ENCODE assay signal across 22 cellular contexts in genomic region chr21:38314534-38314933, GRCh38. TPM values are rescaled to one million over a fixed set of nuclear protein-coding genes. Genes with fewer than 3 reads are reported as not detected.
DNase-seq lines count a peak whose midpoint lies in the region; ATAC-seq and TF ChIP-seq lines count a peak whose summit lies in the region.
"Had no signal": no experiment of that assay in that cellular context is flagged by ENCODE, and none has a peak within 500 bp of the region (broad histone marks: within the 10 kb centered on the region; RNA-seq: fewer than 3 reads in every experiment).

No MANE protein-coding gene starts in this region.

- CTCF ChIA-PET in HEK293 (lab: Yijun Ruan, JAX), result interaction anchor here (0.6 kb wide), 1 partner anchor 600 kb away, joined by 3 read pairs; no protein-coding TSS in a partner anchor
- CTCF ChIA-PET in GM10248 (lab: Yijun Ruan, JAX), result interaction anchor here (0.8 kb wide), 1 partner anchor 38 kb away, joined by 3 read pairs; no protein-coding TSS in a partner anchor
- CTCF ChIA-PET in HEK293T (lab: Yijun Ruan, JAX), result no interaction called here

- TF ChIP-seq CTCF in HEK293 (tag by site-specific recombination; IDR thresholded peaks at IDR 0.05), result no peak
- TF ChIP-seq CTCF in left lung (IDR thresholded peaks at IDR 0.05), result no peak
- no peak for TF ChIP-seq CTCF in nephron progenitor cell (IDR thresholded peaks at IDR 0.05)
- TF ChIP-seq CTCF in GM10248 (IDR thresholded peaks at IDR 0.05; ENCODE audit: control extremely low read depth, extremely low read depth, low read depth, missing control alignments), result no peak

- no peaks in the 10 kb centered on the region for H3K36me3 Mint-ChIP-seq in nephron progenitor cell (ENCODE audit: low read depth)

- POLR2A ChIA-PET in HEK293 (lab: Yijun Ruan, JAX), result no interaction called here
- POLR2A ChIA-PET in GM10248 (lab: Yijun Ruan, JAX), result no interaction called here
- POLR2A ChIA-PET in HEK293T (lab: Yijun Ruan, JAX), result no interaction called here

- no peaks in the 10 kb centered on the region for H3K27me3 ChIP-seq in left lung
- H3K27me3 ChIP-seq: MG63 had no signal

- H3K27ac ChIP-seq in HEK293 (ENCODE audit: extremely low read depth, low read depth, low read length), result no peak overlapping the region
- peak overlapping the region in 1 of 2 donors; percentile 49 for H3K27ac ChIP-seq in left lung

- DNase-seq in A172 (ENCODE audit: low spot score) (peak; percentile 48), left lung (peak in 1 of 2 donors; percentile 71), nephron progenitor cell (no peak), GM10248 (ENCODE audit: extremely low spot score) (no peak), left colon (no peak), HEK293T (ENCODE audit: extremely low spot score) (no peak), NCI-H128 (lab: John Stamatoyannopoulos, UW; ENCODE audit: unreplicated experiment) (no peak)
- DNase-seq: CD4-positive, alpha-beta T cell; COR-L47; DMS79; HCEC 1CT; Karpas-422; MG63; NCI-H1048; NCI-H1436; NCI-H1930; SIG-M5; SK-N-SH had no signal

- H3K9me3 Mint-ChIP-seq in nephron progenitor cell, result peaks cover 14% of the 10 kb centered on the region
- H3K9me3 Mint-ChIP-seq: CD4-positive, alpha-beta T cell; GM23338 had no signal

- H3K36me3 ChIP-seq in HEK293 (ENCODE audit: control insufficient read depth in 2 of 2, insufficient read depth in 1 of 2, low read length in 2 of 2), result no peaks in the 10 kb centered on the region
- no peaks in the 10 kb centered on the region for H3K36me3 ChIP-seq in left lung
- H3K36me3 ChIP-seq: MG63 had no signal

- peaks cover 3% of the 10 kb centered on the region for H3K27me3 Mint-ChIP-seq in nephron progenitor cell (ENCODE audit: low read depth, poor library complexity)
- H3K27me3 Mint-ChIP-seq: B cell; CD4-positive, alpha-beta T cell had no signal

- intact Hi-C loops in left lung (cut with DNase I) (no loop called here), left colon (cut with DNase I, micrococcal nuclease) (no loop called here)

- H3K9me3 ChIP-seq in HEK293 (ENCODE audit: control insufficient read depth, insufficient read depth, low read depth, low read length) (no peaks in the 10 kb centered on the region), left lung (no peaks in the 10 kb centered on the region)
- H3K9me3 ChIP-seq: MG63, SK-N-SH had no signal

- peaks cover 4% of the 10 kb centered on the region; the same call in 1 of the 2 replicates for H3K4me1 ChIP-seq in HEK293 (ENCODE audit: control insufficient read depth, insufficient read depth, low read length)
- H3K4me1 ChIP-seq in left lung, result peaks cover 15 to 44% of the 10 kb centered on the region in 2 donors

- H3K4me3 Mint-ChIP-seq in nephron progenitor cell, result peak overlapping the region; percentile 32
- H3K4me3 Mint-ChIP-seq: B cell; CD4-positive, alpha-beta T cell; GM23338 had no signal

- peaks cover 67% of the 10 kb centered on the region for H3K4me1 Mint-ChIP-seq in nephron progenitor cell
- H3K4me1 Mint-ChIP-seq: B cell had no signal

- H3K4me3 ChIP-seq in HEK293 (ENCODE audit: low read depth, low read length) (no peak overlapping the region), left lung (no peak overlapping the region)
- H3K4me3 ChIP-seq: GM23338, MG63 had no signal

- ATAC-seq in left lung (peak; percentile 72), left colon (no peak)
- ATAC-seq: GM23338 had no signal

- peak overlapping the region; percentile 72 for H3K27ac Mint-ChIP-seq in nephron progenitor cell
- H3K27ac Mint-ChIP-seq: B cell; CD4-positive, alpha-beta T cell; GM23338 had no signal

TF ChIP-seq in HEK293, 187 proteins besides CTCF, POLR2A, EP300 and RAD21:
- no peak for TF ChIP-seq ZNF112 (tag by site-specific recombination; IDR thresholded peaks at IDR 0.05)
- TF ChIP-seq ZIC2 (tag by site-specific recombination; IDR thresholded peaks at IDR 0.05), result peak; percentile 95
- no peak for TF ChIP-seq ZFP69B (tag by site-specific recombination; IDR thresholded peaks at IDR 0.05)
- TF ChIP-seq KLF1 (tag by site-specific recombination; IDR thresholded peaks at IDR 0.05), result 0 out of 2 replicates have a peak, but pooled peaks have one; percentile 13
- TF ChIP-seq ZFHX2 (tag by site-specific recombination; conservative IDR thresholded peaks at IDR 0.05), result peak; percentile 27; the same call in 1 of the 2 replicates
- no peak for TF ChIP-seq ZNF335 (tag by site-specific recombination; conservative IDR thresholded peaks at IDR 0.05)

TF ChIP-seq in HEK293T, 16 proteins besides CTCF, POLR2A, EP300 and RAD21:
- TF ChIP-seq ZNF384 (IDR thresholded peaks at IDR 0.05) (no peak), L3MBTL2 (conservative IDR thresholded peaks at IDR 0.05) (no peak), LEF1 (IDR thresholded peaks at IDR 0.05; ENCODE audit: borderline replicate concordance) (no peak), ARNT (IDR thresholded peaks at IDR 0.05) (no peak), TARDBP (IDR thresholded peaks at IDR 0.05) (no peak), SUZ12 (IDR thresholded peaks at IDR 0.05) (no peak), FOXM1 (IDR thresholded peaks at IDR 0.05; ENCODE audit: borderline replicate concordance) (no peak), FOXK2 (IDR thresholded peaks at IDR 0.05) (no peak), SP1 (IDR thresholded peaks at IDR 0.05) (no peak), ELF4 (IDR thresholded peaks at IDR 0.05) (no peak), CTBP1 (IDR thresholded peaks at IDR 0.05; ENCODE audit: borderline replicate concordance) (no peak), NFRKB (IDR thresholded peaks at IDR 0.05) (no peak), HDGF (IDR thresholded peaks at IDR 0.05; ENCODE audit: borderline replicate concordance) (no peak), FOXA1 (IDR thresholded peaks at IDR 0.05) (no peak), BHLHE40 (IDR thresholded peaks at IDR 0.05; ENCODE audit: borderline replicate concordance) (no peak)
- TF ChIP-seq, protein P1, sequence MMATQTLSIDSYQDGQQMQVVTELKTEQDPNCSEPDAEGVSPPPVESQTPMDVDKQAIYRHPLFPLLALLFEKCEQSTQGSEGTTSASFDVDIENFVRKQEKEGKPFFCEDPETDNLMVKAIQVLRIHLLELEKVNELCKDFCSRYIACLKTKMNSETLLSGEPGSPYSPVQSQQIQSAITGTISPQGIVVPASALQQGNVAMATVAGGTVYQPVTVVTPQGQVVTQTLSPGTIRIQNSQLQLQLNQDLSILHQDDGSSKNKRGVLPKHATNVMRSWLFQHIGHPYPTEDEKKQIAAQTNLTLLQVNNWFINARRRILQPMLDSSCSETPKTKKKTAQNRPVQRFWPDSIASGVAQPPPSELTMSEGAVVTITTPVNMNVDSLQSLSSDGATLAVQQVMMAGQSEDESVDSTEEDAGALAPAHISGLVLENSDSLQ (IDR thresholded peaks at IDR 0.05), result no peak
TF ChIP-seq in HEK293T: peak in this region for 0.

RNA-seq across cellular contexts. Expression of gene KCNJ15, which starts 57.7 kb away (rescaled TPM):
- total RNA-seq in A172 (2014; rRNA removed; shearing (Covaris generic)), result 0.16 TPM in 1 of 2 replicates, not detected in the other
- total RNA-seq in left lung (100 to 1,000 TPM in 1 of 2 donors, 10 to 100 TPM in 1; 87.3 to 103 TPM), left colon (under 1 TPM in 1 of 2 donors, not detected in 1; 0.21 TPM)
- total RNA-seq: B cell, GM23338, NCI-H460 had no signal

Comparison
In these comparisons a context has a peak if more than half of its experiments do, and no peak if none do; other contexts are left out.
1. RNA of gene KCNJ15, which starts 57.7 kb away (total RNA-seq): 87.3 to 103 TPM in left lung; 0.21 TPM in left colon and 0.16 TPM in A172; every median in the first group is over 10 times any median in the second.